ENCODE assay signal across 8 cellular contexts in genomic region chr17:44688675-44689491, GRCh38. TPM values are rescaled to one million over a fixed set of nuclear protein-coding genes. Genes with fewer than 3 reads are reported as not detected.
DNase-seq lines count a peak whose midpoint lies in the region; ATAC-seq and TF ChIP-seq lines count a peak whose summit lies in the region.

No MANE protein-coding gene starts in this region.

- no peak for TF ChIP-seq CTCF in body of pancreas (IDR thresholded peaks at IDR 0.05)
- TF ChIP-seq CTCF in liver (IDR thresholded peaks at IDR 0.05; ENCODE audit: low read depth, low read length, missing input control), result no peak
- no peak for TF ChIP-seq CTCF in thyroid gland (IDR thresholded peaks at IDR 0.05)

- no peak for ATAC-seq in body of pancreas
- no peak for ATAC-seq in GM21381 (IDR thresholded peaks at IDR 0.05; ENCODE audit: unreplicated experiment)

- peak overlapping the region; percentile 64 to 84 for H3K9ac ChIP-seq in liver (ENCODE audit: low read depth in 1 of 2, low read length in 2 of 2)

- intact Hi-C loops in body of pancreas (cut with DNase I), result no loop called here
- intact Hi-C loops in thyroid gland (cut with DNase I), result no loop called here

- no peak for TF ChIP-seq RAD21 in liver (IDR thresholded peaks at IDR 0.05)

- H3K9me3 ChIP-seq in body of pancreas (no peaks in the 10 kb centered on the region), liver (ENCODE audit: control insufficient read depth in 4 of 4, low read length in 3 of 4) (no peaks in the 10 kb centered on the region), thyroid gland (no peaks in the 10 kb centered on the region)

- H3K27me3 ChIP-seq in body of pancreas (no peaks in the 10 kb centered on the region), liver (ENCODE audit: control insufficient read depth in 4 of 4, insufficient read depth in 4 of 4, low read length in 3 of 4) (no peaks in the 10 kb centered on the region), thyroid gland (no peaks in the 10 kb centered on the region)

- 1 to 2% methylated on average over 10 to 13 of the region's 13 CpGs for WGBS in body of pancreas, 2 donors
- WGBS in liver, result 4% methylated on average over 13 of the region's 13 CpGs
- 4 to 6% methylated on average over 11 to 13 of the region's 13 CpGs for WGBS in thyroid gland, 2 donors

- DNase-seq in NCI-H748 (lab: John Stamatoyannopoulos, UW; ENCODE audit: unreplicated experiment) (peak; percentile 43), NCI-H748 treated with DMSO at 0.1 percent for 48 hours (lab: John Stamatoyannopoulos, UW) (no peak), body of pancreas (no peak), thyroid gland (peak in 1 of 2 donors; percentile 1), NCI-H1092 treated with DMSO at 0.1 percent for 48 hours (lab: John Stamatoyannopoulos, UW) (no peak)
- DNase-seq in Jurkat, Clone E6-1 (ENCODE audit: low read depth, low spot score), result no peak

- H3K36me3 ChIP-seq in body of pancreas (replicated peaks in 1 of 2; ENCODE audit: insufficient read depth in 1 of 2, low read depth in 2 of 2), result no peaks in the 10 kb centered on the region
- peaks cover 0 to 1% (median under 1%) of the 10 kb centered on the region in 4 donors for H3K36me3 ChIP-seq in liver (ENCODE audit: control insufficient read depth in 4 of 4, insufficient read depth in 3 of 4, low read depth in 1 of 4, low read length in 3 of 4)
- no peaks in the 10 kb centered on the region for H3K36me3 ChIP-seq in thyroid gland

- H3K4me3 ChIP-seq in Jurkat, Clone E6-1 (ENCODE audit: low read length), result peak overlapping the region; percentile 72
- H3K4me3 ChIP-seq in body of pancreas (peak overlapping the region; percentile 55 to 84), liver (ENCODE audit: low read depth in 1 of 3, low read length in 3 of 3) (peak overlapping the region; percentile 92 to 96 (median 95)), thyroid gland (replicated peaks in 1 of 3) (peak overlapping the region; percentile 12 to 76 (median 72))

- TF ChIP-seq POLR2A in body of pancreas (IDR thresholded peaks at IDR 0.05), result no peak
- no peak for TF ChIP-seq POLR2A in thyroid gland (IDR thresholded peaks at IDR 0.05)

- H3K4me1 ChIP-seq in body of pancreas (peaks cover 19% of the 10 kb centered on the region), liver (ENCODE audit: control insufficient read depth in 4 of 4, insufficient read depth in 4 of 4, low read length in 3 of 4) (peaks cover 3 to 25% (median 20%) of the 10 kb centered on the region in 4 donors), thyroid gland (peaks cover 9 to 16% of the 10 kb centered on the region in 2 donors)

- H3K27ac ChIP-seq in body of pancreas (peak overlapping the region; percentile 28 to 69 (median 56)), liver (ENCODE audit: low read depth in 1 of 2, low read length in 2 of 2) (peak overlapping the region; percentile 37 to 76), thyroid gland (peak overlapping the region; percentile 19 to 84 (median 84))

TF ChIP-seq in liver, 16 proteins besides CTCF, POLR2A, EP300 and RAD21:
- no peak for TF ChIP-seq GABPA (IDR thresholded peaks at IDR 0.05 in 1 of 2, conservative IDR thresholded peaks at IDR 0.05 in 1 of 2)
- no peak for TF ChIP-seq EGR1 (IDR thresholded peaks at IDR 0.05; ENCODE audit: low read depth in 2 of 2)
- TF ChIP-seq FOXA1 (IDR thresholded peaks at IDR 0.05), result no peak
TF ChIP-seq in liver: peak in this region for 0.

RNA-seq across cellular contexts. Expression of gene CCDC43, which starts 0.7 kb away (rescaled TPM):
- polyA plus RNA-seq in Jurkat, Clone E6-1 (2012; ENCODE audit: insufficient read depth, insufficient read length), result 38.8 TPM
- total RNA-seq in body of pancreas (1 to 10 TPM; 5.9 to 7.0 TPM), liver (1 to 10 TPM; 7.7 to 8.6 TPM), thyroid gland (10 to 100 TPM; 15.7 to 21.0 (median 18.8) TPM)
- polyA plus RNA-seq in liver, result 1 to 10 TPM; 4.5 to 5.7 TPM

RNA-seq across cellular contexts. Expression of gene DBF4B, which starts 19.6 kb away (rescaled TPM):
- polyA plus RNA-seq in Jurkat, Clone E6-1 (2012; ENCODE audit: insufficient read depth, insufficient read length), result 30.2 TPM
- total RNA-seq in body of pancreas (1 to 10 TPM; 2.0 to 3.4 TPM), liver (1 to 10 TPM; 1.3 to 4.5 TPM), thyroid gland (1 to 10 TPM; 2.4 to 8.0 (median 5.1) TPM)
- polyA plus RNA-seq in liver, result under 1 TPM; 0.44 to 0.84 TPM

RNA-seq across cellular contexts. Expression of gene MEIOC, which starts 32.6 kb away (rescaled TPM):
- not detected for polyA plus RNA-seq in Jurkat, Clone E6-1 (2012; ENCODE audit: insufficient read depth, insufficient read length)
- not detected for total RNA-seq in body of pancreas
- not detected for total RNA-seq in liver
- polyA plus RNA-seq in liver, result under 1 TPM in 1 of 2 donors, not detected in 1; 0.31 TPM
- under 1 TPM in 2 of 4 donors, not detected in 2; 0.27 to 0.33 TPM for total RNA-seq in thyroid gland
